In genomic region chr12:117876492-117876816, GRCh38 we compare ENCODE assay signal across 7 cellular contexts.
"Had no signal": no experiment of that assay in that cellular context is flagged by ENCODE, and none has a peak within 500 bp of the region (broad histone marks: within the 10 kb centered on the region; RNA-seq: fewer than 3 reads in every experiment).

No MANE protein-coding gene starts in this region.

- H3K27ac ChIP-seq: pancreas had no signal

- H3K36me3 ChIP-seq: pancreas had no signal

- H3K9me3 ChIP-seq: pancreas had no signal

- ATAC-seq: esophagus mucosa, left colon, natural killer cell had no signal

- H3K4me1 ChIP-seq: pancreas had no signal

- H3K36me3 Mint-ChIP-seq: natural killer cell had no signal

- DNase-seq: left colon, natural killer cell, pancreas, T1000 had no signal

- H3K27me3 ChIP-seq: pancreas had no signal

- H3K4me3 ChIP-seq: lung, pancreas had no signal

- H3K4me3 Mint-ChIP-seq: activated CD4-positive, alpha-beta memory T cell treated with anti-CD3 and anti-CD28 coated beads, Interleukin-2, amount 10 ng/mL, durations not matched to agents 7 days and 5 days; natural killer cell had no signal

- H3K27ac Mint-ChIP-seq: activated CD4-positive, alpha-beta memory T cell treated with anti-CD3 and anti-CD28 coated beads, Interleukin-2, amount 10 ng/mL, durations not matched to agents 7 days and 5 days; natural killer cell had no signal

- H3K9me3 Mint-ChIP-seq: activated CD4-positive, alpha-beta memory T cell treated with anti-CD3 and anti-CD28 coated beads, Interleukin-2, amount 10 ng/mL, durations not matched to agents 7 days and 5 days; natural killer cell had no signal
